In genomic region chr4:13986533-13986932, GRCh38 we compare ENCODE assay signal across 27 cellular contexts.
A peak's percentile ranks its signal among the peaks of the same experiment; 100 is the strongest.
DNase-seq lines count a peak whose midpoint lies in the region; ATAC-seq and TF ChIP-seq lines count a peak whose summit lies in the region.
"Had no signal": no experiment of that assay in that cellular context is flagged by ENCODE, and none has a peak within 500 bp of the region (broad histone marks: within the 10 kb centered on the region; RNA-seq: fewer than 3 reads in every experiment).

No MANE protein-coding gene starts in this region.

- no peak overlapping the region for H3K9ac ChIP-seq in IMR-90 (ENCODE audit: low read depth, low read length)

- H3K79me1 ChIP-seq in IMR-90 (ENCODE audit: low read depth in 1 of 2, low read length in 2 of 2) = no peaks in the 10 kb centered on the region

- H3K18ac ChIP-seq in IMR-90 (ENCODE audit: low read depth, low read length) = peak overlapping the region; percentile 23; the same call in 1 of the 2 replicates

- intact Hi-C loops in IMR-90 (cut with micrococcal nuclease) = loop anchor here (5.0 to 10.0 kb wide), 2 partner anchors 79 to 108 kb away; no protein-coding TSS in a partner anchor

- H3K4me1 Mint-ChIP-seq in chondrocyte (ENCODE audit: low read depth) = peaks cover 70% of the 10 kb centered on the region

- H3K4ac ChIP-seq in IMR-90 (ENCODE audit: low read depth, low read length) = no peak overlapping the region

- no peaks in the 10 kb centered on the region for H3K27me3 Mint-ChIP-seq in chondrocyte (ENCODE audit: low read depth)

- TF ChIP-seq POLR2A in IMR-90 (IDR thresholded peaks at IDR 0.05; ENCODE audit: low read depth, low read length) = no peak

- peaks cover 7% of the 10 kb centered on the region for H3K27me3 ChIP-seq in IMR-90 (ENCODE audit: control insufficient read depth, insufficient read depth, low read length)

- peak overlapping the region; percentile 25 for H3K27ac Mint-ChIP-seq in chondrocyte (ENCODE audit: unreplicated experiment)
- H3K27ac Mint-ChIP-seq: B cell; CD8-positive, alpha-beta T cell had no signal

- ATAC-seq in IMR-90 (ENCODE audit: low read depth) (no peak), HG02970 (IDR thresholded peaks at IDR 0.05; ENCODE audit: low FRiP score, unreplicated experiment) (no peak), GM19351 (IDR thresholded peaks at IDR 0.05; ENCODE audit: unreplicated experiment) (no peak), GM18858 (IDR thresholded peaks at IDR 0.05; ENCODE audit: unreplicated experiment) (no peak), GM18861 (IDR thresholded peaks at IDR 0.05; ENCODE audit: unreplicated experiment) (no peak)
- ATAC-seq: CD8-positive, alpha-beta T cell; GM12878; Right ventricle myocardium inferior; SK-N-SH treated with all-trans-retinoic acid at 6 μM for 48 hours had no signal

- no TSS peak for BruUV-seq in IMR-90 (replicated peaks; lab: Mats Ljungman, UMichigan)

- H2AK5ac ChIP-seq in IMR-90 (ENCODE audit: low read depth, low read length) = no peak overlapping the region

- no peak overlapping the region for H2BK120ac ChIP-seq in IMR-90 (ENCODE audit: low read depth, low read length)

- CTCF ChIA-PET in IMR-90 (lab: Yijun Ruan, JAX) = interaction anchor here (0.6 kb wide), 1 partner anchor 1243 kb away, joined by 3 read pairs; no protein-coding TSS in a partner anchor

- H3K4me1 ChIP-seq in IMR-90 (ENCODE audit: control insufficient read depth, insufficient read depth, low read length) = peaks cover 15% of the 10 kb centered on the region
- H3K4me1 ChIP-seq: SJCRH30 had no signal

- H4K91ac ChIP-seq in IMR-90 (ENCODE audit: insufficient read depth, low read depth, low read length) = no peak overlapping the region

- H3K56ac ChIP-seq in IMR-90 (ENCODE audit: extremely low read depth, insufficient read depth, low read length) = no peak overlapping the region

- H3K9me1 ChIP-seq in IMR-90 (ENCODE audit: insufficient read depth, low read length) = peaks cover 5% of the 10 kb centered on the region

- H3K36me3 ChIP-seq in IMR-90 (ENCODE audit: control insufficient read depth, insufficient read depth, low read length) = no peaks in the 10 kb centered on the region
- H3K36me3 ChIP-seq: SJCRH30 had no signal

- H3K14ac ChIP-seq in IMR-90 (replicated peaks; ENCODE audit: low read depth, low read length) = no peak overlapping the region

- no peak for TF ChIP-seq CTCF in IMR-90 (conservative IDR thresholded peaks at IDR 0.05; ENCODE audit: low read depth, low read length)
- TF ChIP-seq CTCF in chondrocyte (IDR thresholded peaks at IDR 0.05) = no peak
- TF ChIP-seq CTCF in fibroblast of the aortic adventitia (IDR thresholded peaks at IDR 0.05; ENCODE audit: insufficient read depth, low read length) = no peak

- no peak for TF ChIP-seq RAD21 in IMR-90 (IDR thresholded peaks at IDR 0.05; ENCODE audit: low read length)

- no peaks in the 10 kb centered on the region for H3K9me3 ChIP-seq in IMR-90 (ENCODE audit: control insufficient read depth, insufficient read depth, low read length)
- H3K9me3 ChIP-seq: SJCRH30 had no signal

- dilution Hi-C loops in IMR-90 (cut with HindIII; ENCODE audit: low sequenced_read_pairs, unreplicated experiment) = no loop called here

- no peak overlapping the region for H4K8ac ChIP-seq in IMR-90 (ENCODE audit: low read depth in 2 of 2, low read length in 2 of 2)

- WGBS in IMR-90 (ENCODE audit: extremely low coverage in 2 of 2, insufficient read length in 1 of 2), 2 experiments = no CpG with 5 or more reads among the region's 4 CpGs

- no peak overlapping the region for H3K23ac ChIP-seq in IMR-90 (ENCODE audit: low read depth, low read length)

- H2BK15ac ChIP-seq in IMR-90 (ENCODE audit: low read depth, low read length) = no peak overlapping the region

- no peak overlapping the region for H2AFZ ChIP-seq in IMR-90 (replicated peaks; ENCODE audit: low read length, poor library complexity)
- H2AFZ ChIP-seq: PC-9 had no signal

- no peak overlapping the region for H2BK20ac ChIP-seq in IMR-90 (ENCODE audit: low read depth, low read length)

- no peak overlapping the region for H3K4me2 ChIP-seq in IMR-90 (ENCODE audit: low read depth, low read length)
- H3K4me2 ChIP-seq: PC-9 had no signal

- H2AK9ac ChIP-seq in IMR-90 (replicated peaks; ENCODE audit: low read depth, low read length, poor library complexity) = no peak overlapping the region

- H3K4me3 Mint-ChIP-seq in chondrocyte (ENCODE audit: unreplicated experiment) = no peak overlapping the region
- H3K4me3 Mint-ChIP-seq: B cell; CD8-positive, alpha-beta T cell had no signal

- no peak overlapping the region for H3K4me3 ChIP-seq in IMR-90 (ENCODE audit: insufficient read depth, low read depth, low read length)
- no peak overlapping the region for H3K4me3 ChIP-seq in fibroblast of the aortic adventitia (ENCODE audit: low read depth, low read length)
- H3K4me3 ChIP-seq: GM12878, PC-9, SJCRH30 had no signal

- POLR2A ChIA-PET in IMR-90 (lab: Charles Lee; ENCODE audit: unreplicated experiment) = no interaction called here

- H4K20me1 ChIP-seq in IMR-90 (ENCODE audit: insufficient read depth, low read length) = no peaks in the 10 kb centered on the region

- no peak overlapping the region for H4K5ac ChIP-seq in IMR-90 (ENCODE audit: low read depth, low read length)

- in situ Hi-C loops in IMR-90 (cut with MboI; ENCODE audit: low sequenced_read_pairs) = no loop called here

- no peaks in the 10 kb centered on the region for H3K36me3 Mint-ChIP-seq in chondrocyte (ENCODE audit: low read depth)
- H3K36me3 Mint-ChIP-seq: CD8-positive, alpha-beta T cell had no signal

- no peaks in the 10 kb centered on the region for H3K9me3 Mint-ChIP-seq in chondrocyte (ENCODE audit: low read depth)
- H3K9me3 Mint-ChIP-seq: CD8-positive, alpha-beta T cell had no signal

- H3K27ac ChIP-seq in IMR-90 (ENCODE audit: insufficient read depth, low read length) = no peak overlapping the region
- H3K27ac ChIP-seq: C4-2B, PC-9, SJCRH30 had no signal

- DNase-seq in IMR-90 (no peak), chondrocyte (ENCODE audit: low spot score) (no peak), fibroblast of the aortic adventitia (ENCODE audit: low read depth) (peak; percentile 77)
- DNase-seq: CD8-positive, alpha-beta T cell; DMS 273 treated with DMSO at 0.1 percent for 48 hours; DMS79; EL; GDM1; KG1; NCI-H1048; NCI-H1417; NCI-H1694; NCI-H2029 treated with DMSO at 0.1 percent for 48 hours; NCI-H446 treated with DMSO at 0.1 percent for 48 hours; NCI-H526; NCI-H82; PC-9; SJCRH30 had no signal

- no peak overlapping the region for H2BK5ac ChIP-seq in IMR-90 (ENCODE audit: low read depth, low read length, poor library complexity, severe bottlenecking)

TF ChIP-seq in IMR-90, 13 proteins besides CTCF, POLR2A, EP300 and RAD21:
- TF ChIP-seq, protein P1, sequence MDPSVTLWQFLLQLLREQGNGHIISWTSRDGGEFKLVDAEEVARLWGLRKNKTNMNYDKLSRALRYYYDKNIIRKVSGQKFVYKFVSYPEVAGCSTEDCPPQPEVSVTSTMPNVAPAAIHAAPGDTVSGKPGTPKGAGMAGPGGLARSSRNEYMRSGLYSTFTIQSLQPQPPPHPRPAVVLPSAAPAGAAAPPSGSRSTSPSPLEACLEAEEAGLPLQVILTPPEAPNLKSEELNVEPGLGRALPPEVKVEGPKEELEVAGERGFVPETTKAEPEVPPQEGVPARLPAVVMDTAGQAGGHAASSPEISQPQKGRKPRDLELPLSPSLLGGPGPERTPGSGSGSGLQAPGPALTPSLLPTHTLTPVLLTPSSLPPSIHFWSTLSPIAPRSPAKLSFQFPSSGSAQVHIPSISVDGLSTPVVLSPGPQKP (IDR thresholded peaks at IDR 0.05; ENCODE audit: borderline replicate concordance, low read depth, low read length) = no peak
TF ChIP-seq in IMR-90: peak in this region for 0.
